Comparison of ENCODE assay signal across 1 cellular context in the genomic region with DNA sequence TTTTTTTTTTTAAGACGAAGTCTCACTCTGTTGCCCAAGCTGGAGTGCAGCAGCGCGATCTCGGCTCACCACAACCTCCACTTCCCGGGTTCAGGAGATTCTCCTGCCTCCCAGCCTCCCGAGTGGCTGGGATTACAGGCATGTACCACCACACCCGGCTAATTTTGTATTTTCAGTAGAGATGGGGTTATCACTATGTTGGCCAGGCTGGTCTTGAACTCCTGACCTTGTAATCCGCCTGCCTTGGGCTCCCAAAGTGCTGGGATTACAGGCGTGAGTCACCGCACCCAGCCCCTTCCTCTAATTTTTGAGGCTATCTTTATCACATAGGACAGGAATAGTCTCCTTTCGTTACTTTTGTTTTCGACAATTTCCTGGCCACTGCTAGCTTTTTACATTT.
TF ChIP-seq lines count a peak whose summit lies in the region.
"Not testable (repeated sequence)": the region's sequence is repeated elsewhere in the genome, so short reads cannot be mapped to it uniquely, and the experiment has no call there.

No MANE protein-coding gene starts in this region.

TF ChIP-seq in K562, 482 proteins besides CTCF, POLR2A, EP300 and RAD21 (continues in another document):
- TF ChIP-seq, protein P1, sequence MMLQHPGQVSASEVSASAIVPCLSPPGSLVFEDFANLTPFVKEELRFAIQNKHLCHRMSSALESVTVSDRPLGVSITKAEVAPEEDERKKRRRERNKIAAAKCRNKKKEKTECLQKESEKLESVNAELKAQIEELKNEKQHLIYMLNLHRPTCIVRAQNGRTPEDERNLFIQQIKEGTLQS (IDR thresholded peaks at IDR 0.05) = peak; percentile 65
- TF ChIP-seq, protein P1 (CRISPR knock-in tag; conservative IDR thresholded peaks at IDR 0.05) = not testable (repeated sequence)
- TF ChIP-seq, protein P2, sequence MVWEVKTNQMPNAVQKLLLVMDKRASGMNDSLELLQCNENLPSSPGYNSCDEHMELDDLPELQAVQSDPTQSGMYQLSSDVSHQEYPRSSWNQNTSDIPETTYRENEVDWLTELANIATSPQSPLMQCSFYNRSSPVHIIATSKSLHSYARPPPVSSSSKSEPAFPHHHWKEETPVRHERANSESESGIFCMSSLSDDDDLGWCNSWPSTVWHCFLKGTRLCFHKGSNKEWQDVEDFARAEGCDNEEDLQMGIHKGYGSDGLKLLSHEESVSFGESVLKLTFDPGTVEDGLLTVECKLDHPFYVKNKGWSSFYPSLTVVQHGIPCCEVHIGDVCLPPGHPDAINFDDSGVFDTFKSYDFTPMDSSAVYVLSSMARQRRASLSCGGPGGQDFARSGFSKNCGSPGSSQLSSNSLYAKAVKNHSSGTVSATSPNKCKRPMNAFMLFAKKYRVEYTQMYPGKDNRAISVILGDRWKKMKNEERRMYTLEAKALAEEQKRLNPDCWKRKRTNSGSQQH (CRISPR knock-in tag; IDR thresholded peaks at IDR 0.05) = peak; percentile 55; the same call in 1 of the 2 replicates
- TF ChIP-seq DPF2 (IDR thresholded peaks at IDR 0.05) (peak; percentile 72; the same call in 1 of the 2 replicates), SMARCA5 (IDR thresholded peaks at IDR 0.05) (0 out of 2 replicates have a peak, but pooled peaks have one; percentile 31), JUND (IDR thresholded peaks at IDR 0.05; ENCODE audit: borderline replicate concordance, low read depth, low read length) (peak; percentile 77; the same call in 1 of the 2 replicates), JUND (tag; IDR thresholded peaks at IDR 0.05; ENCODE audit: borderline replicate concordance, low read depth, low read length) (peak; percentile 13; the same call in 1 of the 3 replicates), CBFA2T3 (IDR thresholded peaks at IDR 0.05) (peak; percentile 39; the same call in 1 of the 2 replicates), ZBTB7A (IDR thresholded peaks at IDR 0.05; ENCODE audit: borderline replicate concordance, control insufficient read depth, low read depth, low read length) (peak; percentile 91), SMARCA4 (IDR thresholded peaks at IDR 0.05) (0 out of 2 replicates have a peak, but pooled peaks have one; percentile 26), TRIM24 (IDR thresholded peaks at IDR 0.05) (peak in 1 of 2 experiments; percentile 38; a peak in 1 of 4 replicates), MYC (CRISPR knock-in tag; IDR thresholded peaks at IDR 0.05; ENCODE audit: borderline replicate concordance, low read depth) (0 out of 2 replicates have a peak, but pooled peaks have one; percentile 52), ZNF24 (IDR thresholded peaks at IDR 0.05) (0 out of 2 replicates have a peak, but pooled peaks have one; percentile 44), CHD4 (IDR thresholded peaks at IDR 0.05; ENCODE audit: insufficient read depth, insufficient replicate concordance, low read depth, low read length, poor library complexity, severe bottlenecking) (peak; percentile 64), GATAD2A (IDR thresholded peaks at IDR 0.05) (0 out of 2 replicates have a peak, but pooled peaks have one; percentile 17), ESRRA (IDR thresholded peaks at IDR 0.05; ENCODE audit: borderline replicate concordance, low read depth) (0 out of 2 replicates have a peak, but pooled peaks have one; percentile 26), ARID1B (IDR thresholded peaks at IDR 0.05) (peak; percentile 59), ELF4 (CRISPR knock-in tag; IDR thresholded peaks at IDR 0.05) (peak; percentile 57; the same call in 1 of the 2 replicates), PHB2 (IDR thresholded peaks at IDR 0.05; ENCODE audit: low read depth) (peak; percentile 32; the same call in 1 of the 2 replicates), HDAC1 (IDR thresholded peaks at IDR 0.05) (peak in 1 of 2 experiments; percentile 37; a peak in 1 of 4 replicates), ARID2 (IDR thresholded peaks at IDR 0.05) (0 out of 2 replicates have a peak, but pooled peaks have one; percentile 31), SUPT5H (IDR thresholded peaks at IDR 0.05) (0 out of 2 replicates have a peak, but pooled peaks have one; percentile 25), HLTF (IDR thresholded peaks at IDR 0.05) (peak; percentile 72; the same call in 1 of the 2 replicates), HDAC2 (IDR thresholded peaks at IDR 0.05) (peak; percentile 23; the same call in 1 of the 2 replicates), SMARCE1 (IDR thresholded peaks at IDR 0.05) (peak; percentile 60; the same call in 1 of the 2 replicates), ZNF224 (CRISPR knock-in tag; IDR thresholded peaks at IDR 0.05) (peak; percentile 85; the same call in 1 of the 2 replicates), SMAD4 (CRISPR knock-in tag; conservative IDR thresholded peaks at IDR 0.05) (peak; percentile 12; the same call in 1 of the 2 replicates)
- TF ChIP-seq, protein P3, sequence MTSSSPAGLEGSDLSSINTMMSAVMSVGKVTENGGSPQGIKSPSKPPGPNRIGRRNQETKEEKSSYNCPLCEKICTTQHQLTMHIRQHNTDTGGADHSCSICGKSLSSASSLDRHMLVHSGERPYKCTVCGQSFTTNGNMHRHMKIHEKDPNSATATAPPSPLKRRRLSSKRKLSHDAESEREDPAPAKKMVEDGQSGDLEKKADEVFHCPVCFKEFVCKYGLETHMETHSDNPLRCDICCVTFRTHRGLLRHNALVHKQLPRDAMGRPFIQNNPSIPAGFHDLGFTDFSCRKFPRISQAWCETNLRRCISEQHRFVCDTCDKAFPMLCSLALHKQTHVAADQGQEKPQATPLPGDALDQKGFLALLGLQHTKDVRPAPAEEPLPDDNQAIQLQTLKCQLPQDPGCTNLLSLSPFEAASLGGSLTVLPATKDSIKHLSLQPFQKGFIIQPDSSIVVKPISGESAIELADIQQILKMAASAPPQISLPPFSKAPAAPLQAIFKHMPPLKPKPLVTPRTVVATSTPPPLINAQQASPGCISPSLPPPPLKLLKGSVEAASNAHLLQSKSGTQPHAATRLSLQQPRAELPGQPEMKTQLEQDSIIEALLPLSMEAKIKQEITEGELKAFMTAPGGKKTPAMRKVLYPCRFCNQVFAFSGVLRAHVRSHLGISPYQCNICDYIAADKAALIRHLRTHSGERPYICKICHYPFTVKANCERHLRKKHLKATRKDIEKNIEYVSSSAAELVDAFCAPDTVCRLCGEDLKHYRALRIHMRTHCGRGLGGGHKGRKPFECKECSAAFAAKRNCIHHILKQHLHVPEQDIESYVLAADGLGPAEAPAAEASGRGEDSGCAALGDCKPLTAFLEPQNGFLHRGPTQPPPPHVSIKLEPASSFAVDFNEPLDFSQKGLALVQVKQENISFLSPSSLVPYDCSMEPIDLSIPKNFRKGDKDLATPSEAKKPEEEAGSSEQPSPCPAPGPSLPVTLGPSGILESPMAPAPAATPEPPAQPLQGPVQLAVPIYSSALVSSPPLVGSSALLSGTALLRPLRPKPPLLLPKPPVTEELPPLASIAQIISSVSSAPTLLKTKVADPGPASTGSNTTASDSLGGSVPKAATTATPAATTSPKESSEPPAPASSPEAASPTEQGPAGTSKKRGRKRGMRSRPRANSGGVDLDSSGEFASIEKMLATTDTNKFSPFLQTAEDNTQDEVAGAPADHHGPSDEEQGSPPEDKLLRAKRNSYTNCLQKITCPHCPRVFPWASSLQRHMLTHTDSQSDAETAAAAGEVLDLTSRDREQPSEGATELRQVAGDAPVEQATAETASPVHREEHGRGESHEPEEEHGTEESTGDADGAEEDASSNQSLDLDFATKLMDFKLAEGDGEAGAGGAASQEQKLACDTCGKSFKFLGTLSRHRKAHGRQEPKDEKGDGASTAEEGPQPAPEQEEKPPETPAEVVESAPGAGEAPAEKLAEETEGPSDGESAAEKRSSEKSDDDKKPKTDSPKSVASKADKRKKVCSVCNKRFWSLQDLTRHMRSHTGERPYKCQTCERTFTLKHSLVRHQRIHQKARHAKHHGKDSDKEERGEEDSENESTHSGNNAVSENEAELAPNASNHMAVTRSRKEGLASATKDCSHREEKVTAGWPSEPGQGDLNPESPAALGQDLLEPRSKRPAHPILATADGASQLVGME (CRISPR knock-in tag; IDR thresholded peaks at IDR 0.05) = 0 out of 2 replicates have a peak, but pooled peaks have one; percentile 52
- TF ChIP-seq, protein P4, sequence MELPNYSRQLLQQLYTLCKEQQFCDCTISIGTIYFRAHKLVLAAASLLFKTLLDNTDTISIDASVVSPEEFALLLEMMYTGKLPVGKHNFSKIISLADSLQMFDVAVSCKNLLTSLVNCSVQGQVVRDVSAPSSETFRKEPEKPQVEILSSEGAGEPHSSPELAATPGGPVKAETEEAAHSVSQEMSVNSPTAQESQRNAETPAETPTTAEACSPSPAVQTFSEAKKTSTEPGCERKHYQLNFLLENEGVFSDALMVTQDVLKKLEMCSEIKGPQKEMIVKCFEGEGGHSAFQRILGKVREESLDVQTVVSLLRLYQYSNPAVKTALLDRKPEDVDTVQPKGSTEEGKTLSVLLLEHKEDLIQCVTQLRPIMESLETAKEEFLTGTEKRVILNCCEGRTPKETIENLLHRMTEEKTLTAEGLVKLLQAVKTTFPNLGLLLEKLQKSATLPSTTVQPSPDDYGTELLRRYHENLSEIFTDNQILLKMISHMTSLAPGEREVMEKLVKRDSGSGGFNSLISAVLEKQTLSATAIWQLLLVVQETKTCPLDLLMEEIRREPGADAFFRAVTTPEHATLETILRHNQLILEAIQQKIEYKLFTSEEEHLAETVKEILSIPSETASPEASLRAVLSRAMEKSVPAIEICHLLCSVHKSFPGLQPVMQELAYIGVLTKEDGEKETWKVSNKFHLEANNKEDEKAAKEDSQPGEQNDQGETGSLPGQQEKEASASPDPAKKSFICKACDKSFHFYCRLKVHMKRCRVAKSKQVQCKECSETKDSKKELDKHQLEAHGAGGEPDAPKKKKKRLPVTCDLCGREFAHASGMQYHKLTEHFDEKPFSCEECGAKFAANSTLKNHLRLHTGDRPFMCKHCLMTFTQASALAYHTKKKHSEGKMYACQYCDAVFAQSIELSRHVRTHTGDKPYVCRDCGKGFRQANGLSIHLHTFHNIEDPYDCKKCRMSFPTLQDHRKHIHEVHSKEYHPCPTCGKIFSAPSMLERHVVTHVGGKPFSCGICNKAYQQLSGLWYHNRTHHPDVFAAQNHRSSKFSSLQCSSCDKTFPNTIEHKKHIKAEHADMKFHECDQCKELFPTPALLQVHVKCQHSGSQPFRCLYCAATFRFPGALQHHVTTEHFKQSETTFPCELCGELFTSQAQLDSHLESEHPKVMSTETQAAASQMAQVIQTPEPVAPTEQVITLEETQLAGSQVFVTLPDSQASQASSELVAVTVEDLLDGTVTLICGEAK (IDR thresholded peaks at IDR 0.05) = 0 out of 2 replicates have a peak, but pooled peaks have one; percentile 15
- TF ChIP-seq, protein P4 (CRISPR knock-in tag; IDR thresholded peaks at IDR 0.05) = not testable (repeated sequence)
- TF ChIP-seq, protein P5, sequence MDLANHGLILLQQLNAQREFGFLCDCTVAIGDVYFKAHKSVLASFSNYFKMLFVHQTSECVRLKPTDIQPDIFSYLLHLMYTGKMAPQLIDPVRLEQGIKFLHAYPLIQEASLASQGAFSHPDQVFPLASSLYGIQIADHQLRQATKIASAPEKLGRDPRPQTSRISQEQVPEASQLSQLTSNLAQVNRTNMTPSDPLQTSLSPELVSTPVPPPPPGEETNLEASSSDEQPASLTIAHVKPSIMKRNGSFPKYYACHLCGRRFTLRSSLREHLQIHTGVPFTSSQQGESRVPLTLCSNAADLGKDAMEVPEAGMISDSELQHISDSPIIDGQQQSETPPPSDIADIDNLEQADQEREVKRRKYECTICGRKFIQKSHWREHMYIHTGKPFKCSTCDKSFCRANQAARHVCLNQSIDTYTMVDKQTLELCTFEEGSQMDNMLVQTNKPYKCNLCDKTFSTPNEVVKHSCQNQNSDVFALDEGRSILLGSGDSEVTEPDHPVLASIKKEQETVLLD (IDR thresholded peaks at IDR 0.05) = 0 out of 2 replicates have a peak, but pooled peaks have one; percentile 36
- not testable (repeated sequence) for TF ChIP-seq MYC (IDR thresholded peaks at IDR 0.05; ENCODE audit: low read depth, low read length)
- TF ChIP-seq, protein P6, sequence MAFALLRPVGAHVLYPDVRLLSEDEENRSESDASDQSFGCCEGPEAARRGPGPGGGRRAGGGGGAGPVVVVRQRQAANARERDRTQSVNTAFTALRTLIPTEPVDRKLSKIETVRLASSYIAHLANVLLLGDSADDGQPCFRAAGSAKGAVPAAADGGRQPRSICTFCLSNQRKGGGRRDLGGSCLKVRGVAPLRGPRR (CRISPR knock-in tag; IDR thresholded peaks at IDR 0.05) = 0 out of 2 replicates have a peak, but pooled peaks have one; percentile 35
- TF ChIP-seq, protein P7, sequence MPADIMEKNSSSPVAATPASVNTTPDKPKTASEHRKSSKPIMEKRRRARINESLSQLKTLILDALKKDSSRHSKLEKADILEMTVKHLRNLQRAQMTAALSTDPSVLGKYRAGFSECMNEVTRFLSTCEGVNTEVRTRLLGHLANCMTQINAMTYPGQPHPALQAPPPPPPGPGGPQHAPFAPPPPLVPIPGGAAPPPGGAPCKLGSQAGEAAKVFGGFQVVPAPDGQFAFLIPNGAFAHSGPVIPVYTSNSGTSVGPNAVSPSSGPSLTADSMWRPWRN (IDR thresholded peaks at IDR 0.05; ENCODE audit: low read depth) = peak; percentile 13; the same call in 1 of the 2 replicates
- TF ChIP-seq, protein P8, sequence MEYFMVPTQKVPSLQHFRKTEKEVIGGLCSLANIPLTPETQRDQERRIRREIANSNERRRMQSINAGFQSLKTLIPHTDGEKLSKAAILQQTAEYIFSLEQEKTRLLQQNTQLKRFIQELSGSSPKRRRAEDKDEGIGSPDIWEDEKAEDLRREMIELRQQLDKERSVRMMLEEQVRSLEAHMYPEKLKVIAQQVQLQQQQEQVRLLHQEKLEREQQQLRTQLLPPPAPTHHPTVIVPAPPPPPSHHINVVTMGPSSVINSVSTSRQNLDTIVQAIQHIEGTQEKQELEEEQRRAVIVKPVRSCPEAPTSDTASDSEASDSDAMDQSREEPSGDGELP (CRISPR knock-in tag; IDR thresholded peaks at IDR 0.05; ENCODE audit: borderline replicate concordance) = 0 out of 2 replicates have a peak, but pooled peaks have one; percentile 14
